In the genomic region with DNA sequence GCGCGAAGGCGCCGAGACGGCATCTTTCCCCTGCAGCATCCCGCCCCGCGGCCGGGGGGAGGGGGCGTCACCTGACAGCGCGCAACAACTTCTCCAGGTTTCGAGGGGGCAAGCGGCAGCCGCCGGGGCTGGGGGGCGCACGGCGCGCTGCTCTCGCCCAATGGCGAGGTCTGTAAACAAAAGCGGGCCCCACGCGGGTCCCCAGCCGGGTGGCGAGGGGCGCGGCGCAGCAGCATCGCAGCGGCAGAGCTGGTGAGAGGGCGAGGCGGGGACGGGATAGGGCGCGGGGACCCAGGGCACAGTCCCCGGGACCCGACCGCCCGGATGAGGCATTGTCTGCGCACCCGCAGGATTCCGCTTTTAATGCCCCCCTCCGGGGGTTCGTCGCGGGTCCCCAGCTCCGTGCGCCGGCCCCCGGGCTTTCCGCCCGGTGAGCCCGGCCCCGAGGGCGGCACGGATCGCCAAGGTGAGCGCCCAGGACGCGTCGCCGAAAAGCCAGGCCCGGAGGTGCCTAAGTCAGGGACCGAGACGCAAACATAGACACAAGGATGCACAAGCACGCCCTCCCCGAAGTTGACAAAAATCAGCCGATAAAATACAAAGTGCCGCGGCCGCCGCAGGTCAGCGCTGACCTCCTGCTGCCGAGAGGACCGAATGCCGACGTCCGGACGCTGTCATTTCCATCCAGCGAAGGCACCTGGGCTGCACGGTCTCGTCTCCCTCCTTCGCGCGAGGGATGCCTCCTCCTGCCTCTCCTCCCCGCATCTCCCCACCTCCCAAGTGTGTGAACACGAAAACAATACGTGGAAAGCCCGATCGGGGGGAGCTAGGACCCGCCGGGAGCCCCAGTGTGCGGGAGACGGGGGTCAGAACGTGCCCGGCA, we compare ENCODE assay signal across 8 cellular contexts.
A peak's percentile ranks its signal among the peaks of the same experiment; 100 is the strongest.
DNase-seq lines count a peak whose midpoint lies in the region; ATAC-seq, FAIRE-seq and TF ChIP-seq lines count a peak whose summit lies in the region.

No MANE protein-coding gene starts in this region.

- H3K4me1 ChIP-seq in kidney (ENCODE audit: control insufficient read depth in 1 of 2, insufficient read depth in 1 of 2, low read depth in 1 of 2, low read length in 2 of 2) = peaks cover 0 to 12% of the 10 kb centered on the region in 2 donors

- H3K27ac ChIP-seq in kidney (ENCODE audit: low read depth in 2 of 2, low read length in 2 of 2) = no peak overlapping the region

- FAIRE-seq in kidney (lab: Jason Lieb, UNC) = no peak

- H3K9ac ChIP-seq in kidney (ENCODE audit: low read length in 2 of 2) = no peak overlapping the region

- H3K4me3 ChIP-seq in kidney (ENCODE audit: low read length in 2 of 2) = peak overlapping the region; percentile 31 to 56

- H3K36me3 ChIP-seq in kidney (ENCODE audit: control insufficient read depth in 1 of 2, insufficient read depth in 2 of 2, low read length in 2 of 2) = no peaks in the 10 kb centered on the region

- TF ChIP-seq CTCF in kidney (IDR thresholded peaks at IDR 0.05; ENCODE audit: borderline replicate concordance, extremely low read depth, insufficient read depth) = no peak

- DNase-seq in COR-L47 (lab: John Stamatoyannopoulos, UW) (peak; percentile 69), astrocyte of the hippocampus (ENCODE audit: low read depth, low spot score) (peak; percentile 55), kidney (no peak), RPMI8226 (no peak)
- peak; percentile 10 to 28 for DNase-seq in stimulated activated CD4-positive, alpha-beta T cell treated with anti-CD3 and anti-CD28 coated beads, Interleukin-15, amount 100 ng/mL, for 48 hours (ENCODE audit: low read depth in 2 of 2)

- no peaks in the 10 kb centered on the region for H3K9me3 ChIP-seq in kidney (ENCODE audit: control insufficient read depth in 1 of 2, low read length in 2 of 2)

- intact Hi-C loops in kidney (cut with DNase I) = no loop called here

- ATAC-seq in HG03045 (IDR thresholded peaks at IDR 0.05; ENCODE audit: unreplicated experiment) = peak; percentile 9
- ATAC-seq in SK-N-SH treated with all-trans-retinoic acid at 6 μM for 48 hours = peak; percentile 4
- ATAC-seq in HG02642 (IDR thresholded peaks at IDR 0.05; ENCODE audit: poor library complexity, unreplicated experiment) = no peak

TF ChIP-seq in SK-N-SH treated with all-trans-retinoic acid at 6 μM for 48 hours, 23 proteins besides CTCF, POLR2A, EP300 and RAD21:
- TF ChIP-seq, protein P1, sequence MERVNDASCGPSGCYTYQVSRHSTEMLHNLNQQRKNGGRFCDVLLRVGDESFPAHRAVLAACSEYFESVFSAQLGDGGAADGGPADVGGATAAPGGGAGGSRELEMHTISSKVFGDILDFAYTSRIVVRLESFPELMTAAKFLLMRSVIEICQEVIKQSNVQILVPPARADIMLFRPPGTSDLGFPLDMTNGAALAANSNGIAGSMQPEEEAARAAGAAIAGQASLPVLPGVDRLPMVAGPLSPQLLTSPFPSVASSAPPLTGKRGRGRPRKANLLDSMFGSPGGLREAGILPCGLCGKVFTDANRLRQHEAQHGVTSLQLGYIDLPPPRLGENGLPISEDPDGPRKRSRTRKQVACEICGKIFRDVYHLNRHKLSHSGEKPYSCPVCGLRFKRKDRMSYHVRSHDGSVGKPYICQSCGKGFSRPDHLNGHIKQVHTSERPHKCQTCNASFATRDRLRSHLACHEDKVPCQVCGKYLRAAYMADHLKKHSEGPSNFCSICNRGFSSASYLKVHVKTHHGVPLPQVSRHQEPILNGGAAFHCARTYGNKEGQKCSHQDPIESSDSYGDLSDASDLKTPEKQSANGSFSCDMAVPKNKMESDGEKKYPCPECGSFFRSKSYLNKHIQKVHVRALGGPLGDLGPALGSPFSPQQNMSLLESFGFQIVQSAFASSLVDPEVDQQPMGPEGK (CRISPR knock-in tag; IDR thresholded peaks at IDR 0.05; ENCODE audit: borderline replicate concordance) = no peak
- TF ChIP-seq ZFP3 (CRISPR knock-in tag; IDR thresholded peaks at IDR 0.05) (no peak), ZNF565 (CRISPR knock-in tag; conservative IDR thresholded peaks at IDR 0.05; ENCODE audit: low read depth) (no peak)

Comparison
In these comparisons a context has a peak if more than half of its experiments do, and no peak if none do; other contexts are left out.
1. DNase-seq: peak in COR-L47 (single experiment), astrocyte of the hippocampus (single experiment) and stimulated activated CD4-positive, alpha-beta T cell treated with anti-CD3 and anti-CD28 coated beads, Interleukin-15, amount 100 ng/mL, for 48 hours (2 of 2); none in kidney (single experiment) and RPMI8226 (single experiment).